In the genomic region with DNA sequence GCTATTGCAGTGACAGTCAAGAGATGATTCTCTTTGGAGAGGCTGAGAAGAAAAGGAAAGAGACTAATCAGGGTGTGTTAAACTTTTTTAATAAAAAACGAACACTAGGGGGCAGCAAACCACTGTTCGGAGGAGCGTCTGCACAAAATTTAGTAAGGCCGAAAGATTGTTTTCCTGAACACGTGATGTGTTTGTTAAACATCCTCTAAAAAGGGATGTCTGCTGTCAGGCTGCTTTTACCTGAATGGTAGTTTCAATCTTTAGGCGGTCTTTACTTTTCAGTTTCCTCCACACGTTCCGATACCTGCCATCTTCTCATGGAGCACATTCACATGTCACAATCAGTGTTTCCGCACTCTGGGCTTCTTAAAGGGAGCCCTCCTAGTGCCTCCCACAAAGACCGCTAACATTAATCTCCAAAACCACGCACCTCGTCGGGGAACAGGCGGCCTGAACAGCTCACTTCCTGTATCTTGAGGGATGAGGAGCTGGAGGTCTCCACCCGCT, we compare ENCODE assay signal across 8 cellular contexts.
DNase-seq lines count a peak whose midpoint lies in the region; ATAC-seq and FAIRE-seq lines count a peak whose summit lies in the region.

No MANE protein-coding gene starts in this region.

- H3K4me3 ChIP-seq in BLaER1 treated with 17β-estradiol and CSF1 and Interleukin-3, amounts not matched to agents 10 nM and 100 nM, result no peak overlapping the region

- peak overlapping the region; percentile 18 for H3K27ac Mint-ChIP-seq in T-helper 2 cell treated with Interferon-gamma antibody and Interleukin-4, amounts not matched to agents 5 μg/mL and 100 μg/mL, for 36 hours

- no peaks in the 10 kb centered on the region for H3K36me3 Mint-ChIP-seq in T-helper 2 cell treated with Interferon-gamma antibody and Interleukin-4, amounts not matched to agents 5 μg/mL and 100 μg/mL, for 36 hours (ENCODE audit: low read depth)

- peak overlapping the region; percentile 36 to 82 (median 52) for H3K4me2 ChIP-seq in BLaER1 treated with 17β-estradiol and CSF1 and Interleukin-3, amounts not matched to agents 10 nM and 100 nM

- peak; percentile 58 for ATAC-seq in GM19395 (IDR thresholded peaks at IDR 0.05; ENCODE audit: unreplicated experiment)

- H3K36me3 ChIP-seq in BLaER1 treated with 17β-estradiol and CSF1 and Interleukin-3, amounts not matched to agents 10 nM and 100 nM, result no peaks in the 10 kb centered on the region

- H3K4me1 Mint-ChIP-seq in T-helper 2 cell treated with Interferon-gamma antibody and Interleukin-4, amounts not matched to agents 5 μg/mL and 100 μg/mL, for 36 hours (ENCODE audit: low read depth), result peaks cover 21% of the 10 kb centered on the region

- H3K27me3 Mint-ChIP-seq in T-helper 2 cell treated with Interferon-gamma antibody and Interleukin-4, amounts not matched to agents 5 μg/mL and 100 μg/mL, for 36 hours (ENCODE audit: low read depth), result peaks cover 3% of the 10 kb centered on the region

- peak overlapping the region in 8 of 11 experiments; percentile 8 to 57 (median 41); a peak in 12 of 22 replicates for H3K27ac ChIP-seq in BLaER1 treated with 17β-estradiol and CSF1 and Interleukin-3, amounts not matched to agents 10 nM and 100 nM

- H3K4me3 Mint-ChIP-seq in T-helper 2 cell treated with Interferon-gamma antibody and Interleukin-4, amounts not matched to agents 5 μg/mL and 100 μg/mL, for 36 hours, result peak overlapping the region; percentile 76

- H3K27me3 ChIP-seq in BLaER1 treated with 17β-estradiol and CSF1 and Interleukin-3, amounts not matched to agents 10 nM and 100 nM, result no peaks in the 10 kb centered on the region

- H3K9ac ChIP-seq in BLaER1 treated with 17β-estradiol and CSF1 and Interleukin-3, amounts not matched to agents 10 nM and 100 nM, result peak overlapping the region in 5 of 11 experiments; percentile 11 to 29 (median 23); a peak in 5 of 22 replicates

- in situ Hi-C loops in T47D (cut with HindIII; ENCODE audit: low pct_unique_long_range_greater_than_20kb, low sequenced_read_pairs), result no loop called here

- no peaks in the 10 kb centered on the region for H4K20me1 ChIP-seq in BLaER1 treated with 17β-estradiol and CSF1 and Interleukin-3, amounts not matched to agents 10 nM and 100 nM

- no peaks in the 10 kb centered on the region for H3K9me3 Mint-ChIP-seq in T-helper 2 cell treated with Interferon-gamma antibody and Interleukin-4, amounts not matched to agents 5 μg/mL and 100 μg/mL, for 36 hours

- peak; percentile 33 for FAIRE-seq in islet of Langerhans (lab: Jason Lieb, UNC)

- DNase-seq in NCI-H1105 (lab: John Stamatoyannopoulos, UW), result peak; percentile 25
- peak; percentile 40 for DNase-seq in T-helper 2 cell treated with Interferon-gamma antibody and Interleukin-4, amounts not matched to agents 5 μg/mL and 100 μg/mL, for 36 hours (ENCODE audit: low spot score)
- DNase-seq in T47D (ENCODE audit: low read depth in 1 of 2, low spot score in 1 of 2), result peak; percentile 31 to 89
- DNase-seq in stimulated activated CD4-positive, alpha-beta T cell treated with anti-CD3 and anti-CD28 coated beads, Interleukin-12 subunit alpha, Interleukin-12 subunit beta, amount 100 ng/mL, for 48 hours (ENCODE audit: low read depth in 2 of 3, low spot score in 1 of 3), result peak; percentile 40 to 65 (median 47)
- no peak for DNase-seq in GOT3 (lab: John Stamatoyannopoulos, UW)

- H3K4me1 ChIP-seq in BLaER1 treated with 17β-estradiol and CSF1 and Interleukin-3, amounts not matched to agents 10 nM and 100 nM, result peaks cover 15 to 27% (median 21%) of the 10 kb centered on the region in 10 experiments

- no peaks in the 10 kb centered on the region for H3K9me3 ChIP-seq in BLaER1 treated with 17β-estradiol and CSF1 and Interleukin-3, amounts not matched to agents 10 nM and 100 nM (replicated peaks in 1 of 11)
